In genomic region chr10:132093236-132093635, GRCh38 we compare ENCODE assay signal across 2 cellular contexts. TPM values are rescaled to one million over a fixed set of nuclear protein-coding genes. Genes with fewer than 3 reads are reported as not detected.
"Had no signal": no experiment of that assay in that cellular context is flagged by ENCODE, and none has a peak within 500 bp of the region (broad histone marks: within the 10 kb centered on the region; RNA-seq: fewer than 3 reads in every experiment).

No MANE protein-coding gene starts in this region.

RNA-seq across cellular contexts. Expression of gene JAKMIP3, which starts 27.5 kb away (rescaled TPM):
- total RNA-seq: RPMI7951, SJCRH30 had no signal
